1 cellular context compared by ENCODE assay signal in the genomic region with DNA sequence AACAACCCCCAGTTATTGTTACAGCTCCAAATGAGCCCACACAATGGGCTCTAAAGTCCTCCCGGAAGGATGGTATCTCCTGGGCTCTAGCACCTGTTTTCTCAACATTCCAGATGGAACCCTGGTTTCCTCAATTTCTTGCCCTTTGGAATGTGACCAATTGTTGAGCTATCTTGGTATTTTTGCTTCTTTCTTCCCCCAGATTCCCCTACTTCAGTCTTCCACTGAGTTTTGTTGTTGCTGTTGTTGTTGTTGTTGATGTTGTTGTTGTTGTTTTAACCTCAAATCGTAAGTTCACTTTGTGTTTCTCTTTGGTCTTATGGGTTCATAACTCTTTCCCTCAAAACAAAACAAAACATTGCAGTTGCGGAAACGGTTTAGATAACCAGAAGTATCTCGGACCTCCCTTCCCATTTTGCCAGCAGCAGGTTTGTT.
TF ChIP-seq lines count a peak whose summit lies in the region.

No MANE protein-coding gene starts in this region.

TF ChIP-seq in K562, 482 proteins besides CTCF, POLR2A, EP300 and RAD21:
- TF ChIP-seq HDGF (IDR thresholded peaks at IDR 0.05), result peak; percentile 55; the same call in 1 of the 2 replicates
- TF ChIP-seq SUPT5H (IDR thresholded peaks at IDR 0.05), result 0 out of 2 replicates have a peak, but pooled peaks have one; percentile 5
- TF ChIP-seq FOXJ2 (tag; IDR thresholded peaks at IDR 0.05), result no peak
- no peak for TF ChIP-seq E2F6 (IDR thresholded peaks at IDR 0.05; ENCODE audit: borderline replicate concordance in 1 of 2, extremely low read depth in 1 of 2, insufficient read depth in 1 of 2, insufficient read length in 1 of 2, low read depth in 1 of 2, low read length in 1 of 2, poor library complexity in 1 of 2, severe bottlenecking in 1 of 2)
- peak; percentile 31; the same call in 1 of the 2 replicates for TF ChIP-seq HBP1 (CRISPR knock-in tag; IDR thresholded peaks at IDR 0.05)
- TF ChIP-seq NBN (IDR thresholded peaks at IDR 0.05; ENCODE audit: low read depth), result 0 out of 2 replicates have a peak, but pooled peaks have one; percentile 3
- TF ChIP-seq, protein P1, sequence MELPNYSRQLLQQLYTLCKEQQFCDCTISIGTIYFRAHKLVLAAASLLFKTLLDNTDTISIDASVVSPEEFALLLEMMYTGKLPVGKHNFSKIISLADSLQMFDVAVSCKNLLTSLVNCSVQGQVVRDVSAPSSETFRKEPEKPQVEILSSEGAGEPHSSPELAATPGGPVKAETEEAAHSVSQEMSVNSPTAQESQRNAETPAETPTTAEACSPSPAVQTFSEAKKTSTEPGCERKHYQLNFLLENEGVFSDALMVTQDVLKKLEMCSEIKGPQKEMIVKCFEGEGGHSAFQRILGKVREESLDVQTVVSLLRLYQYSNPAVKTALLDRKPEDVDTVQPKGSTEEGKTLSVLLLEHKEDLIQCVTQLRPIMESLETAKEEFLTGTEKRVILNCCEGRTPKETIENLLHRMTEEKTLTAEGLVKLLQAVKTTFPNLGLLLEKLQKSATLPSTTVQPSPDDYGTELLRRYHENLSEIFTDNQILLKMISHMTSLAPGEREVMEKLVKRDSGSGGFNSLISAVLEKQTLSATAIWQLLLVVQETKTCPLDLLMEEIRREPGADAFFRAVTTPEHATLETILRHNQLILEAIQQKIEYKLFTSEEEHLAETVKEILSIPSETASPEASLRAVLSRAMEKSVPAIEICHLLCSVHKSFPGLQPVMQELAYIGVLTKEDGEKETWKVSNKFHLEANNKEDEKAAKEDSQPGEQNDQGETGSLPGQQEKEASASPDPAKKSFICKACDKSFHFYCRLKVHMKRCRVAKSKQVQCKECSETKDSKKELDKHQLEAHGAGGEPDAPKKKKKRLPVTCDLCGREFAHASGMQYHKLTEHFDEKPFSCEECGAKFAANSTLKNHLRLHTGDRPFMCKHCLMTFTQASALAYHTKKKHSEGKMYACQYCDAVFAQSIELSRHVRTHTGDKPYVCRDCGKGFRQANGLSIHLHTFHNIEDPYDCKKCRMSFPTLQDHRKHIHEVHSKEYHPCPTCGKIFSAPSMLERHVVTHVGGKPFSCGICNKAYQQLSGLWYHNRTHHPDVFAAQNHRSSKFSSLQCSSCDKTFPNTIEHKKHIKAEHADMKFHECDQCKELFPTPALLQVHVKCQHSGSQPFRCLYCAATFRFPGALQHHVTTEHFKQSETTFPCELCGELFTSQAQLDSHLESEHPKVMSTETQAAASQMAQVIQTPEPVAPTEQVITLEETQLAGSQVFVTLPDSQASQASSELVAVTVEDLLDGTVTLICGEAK (IDR thresholded peaks at IDR 0.05), result peak; percentile 62
- TF ChIP-seq, protein P1 (CRISPR knock-in tag; IDR thresholded peaks at IDR 0.05), result no peak
- 0 out of 2 replicates have a peak, but pooled peaks have one; percentile 32 for TF ChIP-seq ADNP (tag; IDR thresholded peaks at IDR 0.05)
- TF ChIP-seq TAF15 (IDR thresholded peaks at IDR 0.05; ENCODE audit: low read depth, low read length), result no peak
- no peak for TF ChIP-seq MCM7 (IDR thresholded peaks at IDR 0.05)
- 0 out of 2 replicates have a peak, but pooled peaks have one; percentile 0 for TF ChIP-seq ZNF263 (CRISPR knock-in tag; IDR thresholded peaks at IDR 0.05; ENCODE audit: borderline replicate concordance)
- no peak for TF ChIP-seq NCOA2 (IDR thresholded peaks at IDR 0.05; ENCODE audit: partially characterized antibody in 2 of 2)
- TF ChIP-seq CHD1 (IDR thresholded peaks at IDR 0.05; ENCODE audit: low read length), result peak; percentile 64
- TF ChIP-seq PREB (CRISPR knock-in tag; IDR thresholded peaks at IDR 0.05), result 0 out of 2 replicates have a peak, but pooled peaks have one; percentile 13
- TF ChIP-seq ZNF197 (CRISPR knock-in tag; IDR thresholded peaks at IDR 0.05; ENCODE audit: low read depth), result peak; percentile 49; the same call in 1 of the 2 replicates
- 0 out of 2 replicates have a peak, but pooled peaks have one; percentile 5 for TF ChIP-seq SMARCA5 (IDR thresholded peaks at IDR 0.05)
- TF ChIP-seq NR3C1 (CRISPR knock-in tag; IDR thresholded peaks at IDR 0.05), result no peak
- TF ChIP-seq MLLT1 (IDR thresholded peaks at IDR 0.05), result 0 out of 4 replicates have a peak, but pooled peaks of 1 of the 2 experiments have one; percentile 45
- 0 out of 2 replicates have a peak, but pooled peaks have one; percentile 10 for TF ChIP-seq DPF2 (IDR thresholded peaks at IDR 0.05)
- peak; percentile 60 to 73; a peak in 3 of 4 replicates for TF ChIP-seq FOXK2 (conservative IDR thresholded peaks at IDR 0.05 in 1 of 2, IDR thresholded peaks at IDR 0.05 in 1 of 2; ENCODE audit: low read depth in 2 of 2)
- 0 out of 2 replicates have a peak, but pooled peaks have one; percentile 26 for TF ChIP-seq LARP7 (IDR thresholded peaks at IDR 0.05)
- TF ChIP-seq SMARCA4 (IDR thresholded peaks at IDR 0.05), result peak; percentile 19; the same call in 1 of the 2 replicates
- 0 out of 4 replicates have a peak, but pooled peaks of 1 of the 2 experiments have one; percentile 13 for TF ChIP-seq HDAC1 (IDR thresholded peaks at IDR 0.05)
- no peak for TF ChIP-seq ZFP91 (CRISPR knock-in tag; IDR thresholded peaks at IDR 0.05)
- TF ChIP-seq MIER1 (IDR thresholded peaks at IDR 0.05; ENCODE audit: low read depth), result 0 out of 2 replicates have a peak, but pooled peaks have one; percentile 37
